ENCODE assay signal across 1 cellular context in the genomic region with DNA sequence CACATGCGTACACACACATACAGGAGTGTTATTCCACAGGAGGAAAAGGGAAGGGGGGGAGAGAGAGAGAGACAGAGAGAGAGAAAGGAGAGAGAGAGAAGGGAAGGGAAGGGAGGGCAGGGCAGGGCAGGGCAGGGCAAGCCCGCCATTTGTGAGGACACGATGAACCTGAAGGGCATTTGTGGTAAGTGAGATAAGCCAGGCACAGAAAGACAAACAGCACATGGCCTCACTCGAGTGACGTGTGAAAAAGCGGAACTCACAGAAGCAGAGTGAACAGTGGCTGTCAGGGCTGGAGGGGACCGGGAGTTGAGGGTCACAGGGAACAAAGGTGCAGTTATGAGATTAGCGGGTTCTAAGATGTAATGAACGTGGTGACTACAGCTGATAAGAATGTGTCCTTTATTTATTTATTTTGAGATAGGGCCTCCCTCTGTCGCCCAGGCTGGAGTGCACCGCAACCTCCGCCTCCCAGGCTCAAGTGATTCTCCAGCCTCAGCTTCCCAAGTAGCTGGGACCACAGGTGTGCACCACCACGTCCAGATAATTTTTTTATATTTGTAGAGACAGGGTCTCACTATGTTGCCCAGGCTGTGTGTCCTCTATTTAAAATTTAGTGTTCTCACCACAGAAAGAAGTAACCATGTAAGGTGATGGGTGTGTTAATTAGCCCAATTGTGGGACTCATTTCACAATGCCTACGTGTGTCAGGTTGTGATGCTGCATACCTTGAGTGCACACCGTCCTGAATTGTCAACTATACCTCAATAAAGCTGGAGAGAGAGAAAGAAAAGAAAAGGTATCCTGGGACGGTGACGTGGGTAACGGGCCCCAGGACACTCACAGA.
A peak's percentile ranks its signal among the peaks of the same experiment; 100 is the strongest.
TF ChIP-seq lines count a peak whose summit lies in the region.

No MANE protein-coding gene starts in this region.

TF ChIP-seq in K562, 482 proteins besides CTCF, POLR2A, EP300 and RAD21 (continued from another document and continues in another):
- TF ChIP-seq, protein P1, sequence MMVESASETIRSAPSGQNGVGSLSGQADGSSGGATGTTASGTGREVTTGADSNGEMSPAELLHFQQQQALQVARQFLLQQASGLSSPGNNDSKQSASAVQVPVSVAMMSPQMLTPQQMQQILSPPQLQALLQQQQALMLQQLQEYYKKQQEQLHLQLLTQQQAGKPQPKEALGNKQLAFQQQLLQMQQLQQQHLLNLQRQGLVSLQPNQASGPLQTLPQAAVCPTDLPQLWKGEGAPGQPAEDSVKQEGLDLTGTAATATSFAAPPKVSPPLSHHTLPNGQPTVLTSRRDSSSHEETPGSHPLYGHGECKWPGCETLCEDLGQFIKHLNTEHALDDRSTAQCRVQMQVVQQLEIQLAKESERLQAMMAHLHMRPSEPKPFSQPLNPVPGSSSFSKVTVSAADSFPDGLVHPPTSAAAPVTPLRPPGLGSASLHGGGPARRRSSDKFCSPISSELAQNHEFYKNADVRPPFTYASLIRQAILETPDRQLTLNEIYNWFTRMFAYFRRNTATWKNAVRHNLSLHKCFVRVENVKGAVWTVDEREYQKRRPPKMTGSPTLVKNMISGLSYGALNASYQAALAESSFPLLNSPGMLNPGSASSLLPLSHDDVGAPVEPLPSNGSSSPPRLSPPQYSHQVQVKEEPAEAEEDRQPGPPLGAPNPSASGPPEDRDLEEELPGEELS (CRISPR knock-in tag; IDR thresholded peaks at IDR 0.05; ENCODE audit: borderline replicate concordance) = 0 out of 2 replicates have a peak, but pooled peaks have one; percentile 33
- no peak for TF ChIP-seq SIN3A (IDR thresholded peaks at IDR 0.05; ENCODE audit: borderline replicate concordance in 2 of 2, control insufficient read depth in 1 of 2, low read depth in 2 of 2, low read length in 2 of 2)
- TF ChIP-seq CEBPB (tag; IDR thresholded peaks at IDR 0.05) = no peak
- TF ChIP-seq SLC30A9 (CRISPR knock-in tag; IDR thresholded peaks at IDR 0.05) = no peak
- TF ChIP-seq, protein P2, sequence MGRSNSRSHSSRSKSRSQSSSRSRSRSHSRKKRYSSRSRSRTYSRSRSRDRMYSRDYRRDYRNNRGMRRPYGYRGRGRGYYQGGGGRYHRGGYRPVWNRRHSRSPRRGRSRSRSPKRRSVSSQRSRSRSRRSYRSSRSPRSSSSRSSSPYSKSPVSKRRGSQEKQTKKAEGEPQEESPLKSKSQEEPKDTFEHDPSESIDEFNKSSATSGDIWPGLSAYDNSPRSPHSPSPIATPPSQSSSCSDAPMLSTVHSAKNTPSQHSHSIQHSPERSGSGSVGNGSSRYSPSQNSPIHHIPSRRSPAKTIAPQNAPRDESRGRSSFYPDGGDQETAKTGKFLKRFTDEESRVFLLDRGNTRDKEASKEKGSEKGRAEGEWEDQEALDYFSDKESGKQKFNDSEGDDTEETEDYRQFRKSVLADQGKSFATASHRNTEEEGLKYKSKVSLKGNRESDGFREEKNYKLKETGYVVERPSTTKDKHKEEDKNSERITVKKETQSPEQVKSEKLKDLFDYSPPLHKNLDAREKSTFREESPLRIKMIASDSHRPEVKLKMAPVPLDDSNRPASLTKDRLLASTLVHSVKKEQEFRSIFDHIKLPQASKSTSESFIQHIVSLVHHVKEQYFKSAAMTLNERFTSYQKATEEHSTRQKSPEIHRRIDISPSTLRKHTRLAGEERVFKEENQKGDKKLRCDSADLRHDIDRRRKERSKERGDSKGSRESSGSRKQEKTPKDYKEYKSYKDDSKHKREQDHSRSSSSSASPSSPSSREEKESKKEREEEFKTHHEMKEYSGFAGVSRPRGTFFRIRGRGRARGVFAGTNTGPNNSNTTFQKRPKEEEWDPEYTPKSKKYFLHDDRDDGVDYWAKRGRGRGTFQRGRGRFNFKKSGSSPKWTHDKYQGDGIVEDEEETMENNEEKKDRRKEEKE (IDR thresholded peaks at IDR 0.05; ENCODE audit: borderline replicate concordance in 1 of 2, control insufficient read depth in 1 of 2, low read depth in 2 of 2, low read length in 1 of 2) = no peak
- TF ChIP-seq CC2D1A (IDR thresholded peaks at IDR 0.05) = peak; percentile 97
- TF ChIP-seq TEAD4 (IDR thresholded peaks at IDR 0.05; ENCODE audit: low read length) = peak; percentile 97
- TF ChIP-seq TEAD4 (CRISPR knock-in tag; IDR thresholded peaks at IDR 0.05; ENCODE audit: borderline replicate concordance) = no peak
- TF ChIP-seq STAG1 (CRISPR knock-in tag; IDR thresholded peaks at IDR 0.05; ENCODE audit: borderline replicate concordance) = no peak
- TF ChIP-seq, protein P3, sequence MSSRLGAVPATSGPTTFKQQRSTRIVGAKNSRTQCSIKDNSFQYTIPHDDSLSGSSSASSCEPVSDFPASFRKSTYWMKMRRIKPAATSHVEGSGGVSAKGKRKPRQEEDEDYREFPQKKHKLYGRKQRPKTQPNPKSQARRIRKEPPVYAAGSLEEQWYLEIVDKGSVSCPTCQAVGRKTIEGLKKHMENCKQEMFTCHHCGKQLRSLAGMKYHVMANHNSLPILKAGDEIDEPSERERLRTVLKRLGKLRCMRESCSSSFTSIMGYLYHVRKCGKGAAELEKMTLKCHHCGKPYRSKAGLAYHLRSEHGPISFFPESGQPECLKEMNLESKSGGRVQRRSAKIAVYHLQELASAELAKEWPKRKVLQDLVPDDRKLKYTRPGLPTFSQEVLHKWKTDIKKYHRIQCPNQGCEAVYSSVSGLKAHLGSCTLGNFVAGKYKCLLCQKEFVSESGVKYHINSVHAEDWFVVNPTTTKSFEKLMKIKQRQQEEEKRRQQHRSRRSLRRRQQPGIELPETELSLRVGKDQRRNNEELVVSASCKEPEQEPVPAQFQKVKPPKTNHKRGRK (tag; IDR thresholded peaks at IDR 0.05) = no peak
- TF ChIP-seq, protein P4, sequence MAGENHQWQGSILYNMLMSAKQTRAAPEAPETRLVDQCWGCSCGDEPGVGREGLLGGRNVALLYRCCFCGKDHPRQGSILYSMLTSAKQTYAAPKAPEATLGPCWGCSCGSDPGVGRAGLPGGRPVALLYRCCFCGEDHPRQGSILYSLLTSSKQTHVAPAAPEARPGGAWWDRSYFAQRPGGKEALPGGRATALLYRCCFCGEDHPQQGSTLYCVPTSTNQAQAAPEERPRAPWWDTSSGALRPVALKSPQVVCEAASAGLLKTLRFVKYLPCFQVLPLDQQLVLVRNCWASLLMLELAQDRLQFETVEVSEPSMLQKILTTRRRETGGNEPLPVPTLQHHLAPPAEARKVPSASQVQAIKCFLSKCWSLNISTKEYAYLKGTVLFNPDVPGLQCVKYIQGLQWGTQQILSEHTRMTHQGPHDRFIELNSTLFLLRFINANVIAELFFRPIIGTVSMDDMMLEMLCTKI (IDR thresholded peaks at IDR 0.05; ENCODE audit: partially characterized antibody) = no peak
- peak; percentile 90 for TF ChIP-seq MYNN (IDR thresholded peaks at IDR 0.05)
- TF ChIP-seq MYNN (CRISPR knock-in tag; IDR thresholded peaks at IDR 0.05) = no peak
- TF ChIP-seq, protein P5, sequence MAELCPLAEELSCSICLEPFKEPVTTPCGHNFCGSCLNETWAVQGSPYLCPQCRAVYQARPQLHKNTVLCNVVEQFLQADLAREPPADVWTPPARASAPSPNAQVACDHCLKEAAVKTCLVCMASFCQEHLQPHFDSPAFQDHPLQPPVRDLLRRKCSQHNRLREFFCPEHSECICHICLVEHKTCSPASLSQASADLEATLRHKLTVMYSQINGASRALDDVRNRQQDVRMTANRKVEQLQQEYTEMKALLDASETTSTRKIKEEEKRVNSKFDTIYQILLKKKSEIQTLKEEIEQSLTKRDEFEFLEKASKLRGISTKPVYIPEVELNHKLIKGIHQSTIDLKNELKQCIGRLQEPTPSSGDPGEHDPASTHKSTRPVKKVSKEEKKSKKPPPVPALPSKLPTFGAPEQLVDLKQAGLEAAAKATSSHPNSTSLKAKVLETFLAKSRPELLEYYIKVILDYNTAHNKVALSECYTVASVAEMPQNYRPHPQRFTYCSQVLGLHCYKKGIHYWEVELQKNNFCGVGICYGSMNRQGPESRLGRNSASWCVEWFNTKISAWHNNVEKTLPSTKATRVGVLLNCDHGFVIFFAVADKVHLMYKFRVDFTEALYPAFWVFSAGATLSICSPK (IDR thresholded peaks at IDR 0.05; ENCODE audit: borderline replicate concordance) = no peak
- TF ChIP-seq, protein P6, sequence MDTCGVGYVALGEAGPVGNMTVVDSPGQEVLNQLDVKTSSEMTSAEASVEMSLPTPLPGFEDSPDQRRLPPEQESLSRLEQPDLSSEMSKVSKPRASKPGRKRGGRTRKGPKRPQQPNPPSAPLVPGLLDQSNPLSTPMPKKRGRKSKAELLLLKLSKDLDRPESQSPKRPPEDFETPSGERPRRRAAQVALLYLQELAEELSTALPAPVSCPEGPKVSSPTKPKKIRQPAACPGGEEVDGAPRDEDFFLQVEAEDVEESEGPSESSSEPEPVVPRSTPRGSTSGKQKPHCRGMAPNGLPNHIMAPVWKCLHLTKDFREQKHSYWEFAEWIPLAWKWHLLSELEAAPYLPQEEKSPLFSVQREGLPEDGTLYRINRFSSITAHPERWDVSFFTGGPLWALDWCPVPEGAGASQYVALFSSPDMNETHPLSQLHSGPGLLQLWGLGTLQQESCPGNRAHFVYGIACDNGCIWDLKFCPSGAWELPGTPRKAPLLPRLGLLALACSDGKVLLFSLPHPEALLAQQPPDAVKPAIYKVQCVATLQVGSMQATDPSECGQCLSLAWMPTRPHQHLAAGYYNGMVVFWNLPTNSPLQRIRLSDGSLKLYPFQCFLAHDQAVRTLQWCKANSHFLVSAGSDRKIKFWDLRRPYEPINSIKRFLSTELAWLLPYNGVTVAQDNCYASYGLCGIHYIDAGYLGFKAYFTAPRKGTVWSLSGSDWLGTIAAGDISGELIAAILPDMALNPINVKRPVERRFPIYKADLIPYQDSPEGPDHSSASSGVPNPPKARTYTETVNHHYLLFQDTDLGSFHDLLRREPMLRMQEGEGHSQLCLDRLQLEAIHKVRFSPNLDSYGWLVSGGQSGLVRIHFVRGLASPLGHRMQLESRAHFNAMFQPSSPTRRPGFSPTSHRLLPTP (IDR thresholded peaks at IDR 0.05; ENCODE audit: borderline replicate concordance, extremely low read depth, insufficient read length) = no peak
- peak; percentile 18 to 63; a peak in 3 of 4 replicates for TF ChIP-seq RCOR1 (IDR thresholded peaks at IDR 0.05; ENCODE audit: borderline replicate concordance in 1 of 2, low read depth in 2 of 2, low read length in 2 of 2)
- no peak for TF ChIP-seq RFX1 (IDR thresholded peaks at IDR 0.05)
- TF ChIP-seq ESRRA (IDR thresholded peaks at IDR 0.05; ENCODE audit: borderline replicate concordance, low read depth) = peak; percentile 99
- TF ChIP-seq TSC22D4 (tag; IDR thresholded peaks at IDR 0.05) = no peak
- TF ChIP-seq, protein P7, sequence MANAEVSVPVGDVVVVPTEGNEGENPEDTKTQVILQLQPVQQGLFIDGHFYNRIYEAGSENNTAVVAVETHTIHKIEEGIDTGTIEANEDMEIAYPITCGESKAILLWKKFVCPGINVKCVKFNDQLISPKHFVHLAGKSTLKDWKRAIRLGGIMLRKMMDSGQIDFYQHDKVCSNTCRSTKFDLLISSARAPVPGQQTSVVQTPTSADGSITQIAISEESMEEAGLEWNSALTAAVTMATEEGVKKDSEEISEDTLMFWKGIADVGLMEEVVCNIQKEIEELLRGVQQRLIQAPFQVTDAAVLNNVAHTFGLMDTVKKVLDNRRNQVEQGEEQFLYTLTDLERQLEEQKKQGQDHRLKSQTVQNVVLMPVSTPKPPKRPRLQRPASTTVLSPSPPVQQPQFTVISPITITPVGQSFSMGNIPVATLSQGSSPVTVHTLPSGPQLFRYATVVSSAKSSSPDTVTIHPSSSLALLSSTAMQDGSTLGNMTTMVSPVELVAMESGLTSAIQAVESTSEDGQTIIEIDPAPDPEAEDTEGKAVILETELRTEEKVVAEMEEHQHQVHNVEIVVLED (CRISPR knock-in tag; IDR thresholded peaks at IDR 0.05) = no peak
- TF ChIP-seq ZNF12 (CRISPR knock-in tag; IDR thresholded peaks at IDR 0.05) = no peak
- peak; percentile 58 for TF ChIP-seq BHLHE40 (IDR thresholded peaks at IDR 0.05; ENCODE audit: low read length)
- no peak for TF ChIP-seq PTRF (tag; IDR thresholded peaks at IDR 0.05)
- no peak for TF ChIP-seq ZC3H8 (IDR thresholded peaks at IDR 0.05)
- TF ChIP-seq, protein P8, sequence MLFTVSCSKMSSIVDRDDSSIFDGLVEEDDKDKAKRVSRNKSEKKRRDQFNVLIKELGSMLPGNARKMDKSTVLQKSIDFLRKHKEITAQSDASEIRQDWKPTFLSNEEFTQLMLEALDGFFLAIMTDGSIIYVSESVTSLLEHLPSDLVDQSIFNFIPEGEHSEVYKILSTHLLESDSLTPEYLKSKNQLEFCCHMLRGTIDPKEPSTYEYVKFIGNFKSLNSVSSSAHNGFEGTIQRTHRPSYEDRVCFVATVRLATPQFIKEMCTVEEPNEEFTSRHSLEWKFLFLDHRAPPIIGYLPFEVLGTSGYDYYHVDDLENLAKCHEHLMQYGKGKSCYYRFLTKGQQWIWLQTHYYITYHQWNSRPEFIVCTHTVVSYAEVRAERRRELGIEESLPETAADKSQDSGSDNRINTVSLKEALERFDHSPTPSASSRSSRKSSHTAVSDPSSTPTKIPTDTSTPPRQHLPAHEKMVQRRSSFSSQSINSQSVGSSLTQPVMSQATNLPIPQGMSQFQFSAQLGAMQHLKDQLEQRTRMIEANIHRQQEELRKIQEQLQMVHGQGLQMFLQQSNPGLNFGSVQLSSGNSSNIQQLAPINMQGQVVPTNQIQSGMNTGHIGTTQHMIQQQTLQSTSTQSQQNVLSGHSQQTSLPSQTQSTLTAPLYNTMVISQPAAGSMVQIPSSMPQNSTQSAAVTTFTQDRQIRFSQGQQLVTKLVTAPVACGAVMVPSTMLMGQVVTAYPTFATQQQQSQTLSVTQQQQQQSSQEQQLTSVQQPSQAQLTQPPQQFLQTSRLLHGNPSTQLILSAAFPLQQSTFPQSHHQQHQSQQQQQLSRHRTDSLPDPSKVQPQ (CRISPR knock-in tag; IDR thresholded peaks at IDR 0.05; ENCODE audit: borderline replicate concordance) = no peak
- TF ChIP-seq, protein P9, sequence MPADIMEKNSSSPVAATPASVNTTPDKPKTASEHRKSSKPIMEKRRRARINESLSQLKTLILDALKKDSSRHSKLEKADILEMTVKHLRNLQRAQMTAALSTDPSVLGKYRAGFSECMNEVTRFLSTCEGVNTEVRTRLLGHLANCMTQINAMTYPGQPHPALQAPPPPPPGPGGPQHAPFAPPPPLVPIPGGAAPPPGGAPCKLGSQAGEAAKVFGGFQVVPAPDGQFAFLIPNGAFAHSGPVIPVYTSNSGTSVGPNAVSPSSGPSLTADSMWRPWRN (IDR thresholded peaks at IDR 0.05; ENCODE audit: low read depth) = peak; percentile 90
- TF ChIP-seq SAFB2 (IDR thresholded peaks at IDR 0.05; ENCODE audit: borderline replicate concordance, low read depth, low read length, severe bottlenecking) = no peak
- no peak for TF ChIP-seq SMAD1 (IDR thresholded peaks at IDR 0.05; ENCODE audit: low read depth, low read length, partially characterized antibody)
- TF ChIP-seq ZNF224 (CRISPR knock-in tag; IDR thresholded peaks at IDR 0.05) = no peak
- TF ChIP-seq ZNF140 (CRISPR knock-in tag; IDR thresholded peaks at IDR 0.05) = no peak
- no peak for TF ChIP-seq GABPB2 (CRISPR knock-in tag; conservative IDR thresholded peaks at IDR 0.05)
- peak; percentile 81 to 82; a peak in 3 of 4 replicates for TF ChIP-seq ARNT (IDR thresholded peaks at IDR 0.05)
- no peak for TF ChIP-seq NCOA4 (IDR thresholded peaks at IDR 0.05; ENCODE audit: partially characterized antibody)
- peak; percentile 97 for TF ChIP-seq SOX6 (IDR thresholded peaks at IDR 0.05)
- TF ChIP-seq ARID1B (IDR thresholded peaks at IDR 0.05) = peak; percentile 99
